In genomic region chr9:32384002-32384363, GRCh38 we compare ENCODE assay signal across 7 cellular contexts. TPM values are rescaled to one million over a fixed set of nuclear protein-coding genes. Genes with fewer than 3 reads are reported as not detected.
DNase-seq lines count a peak whose midpoint lies in the region; ATAC-seq and TF ChIP-seq lines count a peak whose summit lies in the region.

No MANE protein-coding gene starts in this region.

- CTCF ChIA-PET in WTC11 (lab: Charles Lee), result interaction anchor here (0.7 to 3.7 kb wide), 11 partner anchors 12 to 584 kb away, joined by 3 to 21 read pairs (median 6); partner anchors contain the start of gene RIGI

- POLR2A ChIA-PET in WTC11 (lab: Charles Lee), result interaction anchor here (0.6 to 1.7 kb wide), 4 partner anchors 10 to 188 kb away, joined by 3 to 7 read pairs (median 5); partner anchors contain the start of genes NDUFB6 and RIGI

- H3K4me3 ChIP-seq in iPS-11a (ENCODE audit: low read depth, low read length), result peak overlapping the region; percentile 52

- DNase-seq in HFFc6, result no peak
- DNase-seq in WTC11 (ENCODE audit: low spot score), result no peak
- DNase-seq in stimulated activated naive B cell treated with anti-CD40 and anti-IgM and Interleukin-4, amounts not matched to agents 10 μg/mL and 1 μg/mL and 100 μg/mL, for 72 hours, result no peak
- no peak for DNase-seq in NCI-H1930 (lab: John Stamatoyannopoulos, UW)

- no peaks in the 10 kb centered on the region for H3K27me3 Mint-ChIP-seq in HFFc6 (ENCODE audit: insufficient read depth)
- peaks cover 31% of the 10 kb centered on the region for H3K27me3 Mint-ChIP-seq in WTC11 (ENCODE audit: low read depth)
- peaks cover 20 to 28% of the 10 kb centered on the region in 2 donors for H3K27me3 Mint-ChIP-seq in stimulated activated naive B cell treated with anti-CD40 and anti-IgM and Interleukin-4, amounts not matched to agents 10 μg/mL and 1 μg/mL and 100 μg/mL, for 72 hours

- peaks cover 12% of the 10 kb centered on the region; the same call in 1 of the 2 replicates for H3K36me3 Mint-ChIP-seq in HFFc6 (ENCODE audit: low read depth)
- no peaks in the 10 kb centered on the region for H3K36me3 Mint-ChIP-seq in WTC11
- no peaks in the 10 kb centered on the region for H3K36me3 Mint-ChIP-seq in stimulated activated naive B cell treated with anti-CD40 and anti-IgM and Interleukin-4, amounts not matched to agents 10 μg/mL and 1 μg/mL and 100 μg/mL, for 72 hours

- H3K4me3 Mint-ChIP-seq in HFFc6, result peak overlapping the region; percentile 86
- H3K4me3 Mint-ChIP-seq in WTC11, result peak overlapping the region; percentile 70
- H3K4me3 Mint-ChIP-seq in stimulated activated naive B cell treated with anti-CD40 and anti-IgM and Interleukin-4, amounts not matched to agents 10 μg/mL and 1 μg/mL and 100 μg/mL, for 72 hours, result peak overlapping the region; percentile 85 to 90

- TF ChIP-seq CTCF in HFFc6 (IDR thresholded peaks at IDR 0.05), result no peak
- no peak for TF ChIP-seq CTCF in WTC11 (IDR thresholded peaks at IDR 0.05)

- H3K9me3 Mint-ChIP-seq in HFFc6, result no peaks in the 10 kb centered on the region
- no peaks in the 10 kb centered on the region for H3K9me3 Mint-ChIP-seq in WTC11
- H3K9me3 Mint-ChIP-seq in stimulated activated naive B cell treated with anti-CD40 and anti-IgM and Interleukin-4, amounts not matched to agents 10 μg/mL and 1 μg/mL and 100 μg/mL, for 72 hours, result no peaks in the 10 kb centered on the region

- ATAC-seq in WTC11, result no peak
- ATAC-seq in stimulated activated naive B cell treated with anti-CD40 and anti-IgM and Interleukin-4, amounts not matched to agents 10 μg/mL and 1 μg/mL and 100 μg/mL, for 72 hours (replicated peaks), result peak; percentile 1 to 2
- ATAC-seq in GM21717 (IDR thresholded peaks at IDR 0.05; ENCODE audit: unreplicated experiment), result no peak
- ATAC-seq in HG03342 (IDR thresholded peaks at IDR 0.05; ENCODE audit: unreplicated experiment), result no peak

- peak overlapping the region; percentile 57 for H3K27ac Mint-ChIP-seq in HFFc6
- no peak overlapping the region for H3K27ac Mint-ChIP-seq in WTC11
- H3K27ac Mint-ChIP-seq in stimulated activated naive B cell treated with anti-CD40 and anti-IgM and Interleukin-4, amounts not matched to agents 10 μg/mL and 1 μg/mL and 100 μg/mL, for 72 hours, result no peak overlapping the region

- H3K4me1 Mint-ChIP-seq in HFFc6 (ENCODE audit: low read depth) (peaks cover 48% of the 10 kb centered on the region), WTC11 (peaks cover 19% of the 10 kb centered on the region)
- H3K4me1 Mint-ChIP-seq in stimulated activated naive B cell treated with anti-CD40 and anti-IgM and Interleukin-4, amounts not matched to agents 10 μg/mL and 1 μg/mL and 100 μg/mL, for 72 hours, result peaks cover 10 to 25% of the 10 kb centered on the region in 2 donors

TF ChIP-seq in WTC11, 78 proteins besides CTCF, POLR2A, EP300 and RAD21 (continues in another document):
- TF ChIP-seq CDX4 (CRISPR knock-in tag; IDR thresholded peaks at IDR 0.05; ENCODE audit: borderline replicate concordance), result no peak
- no peak for TF ChIP-seq ZBTB43 (CRISPR knock-in tag; IDR thresholded peaks at IDR 0.05)
- no peak for TF ChIP-seq ZNF121 (CRISPR knock-in tag; IDR thresholded peaks at IDR 0.05)
- no peak for TF ChIP-seq ATF3 (CRISPR knock-in tag; conservative IDR thresholded peaks at IDR 0.05)
- no peak for TF ChIP-seq NR3C1 (CRISPR knock-in tag; conservative IDR thresholded peaks at IDR 0.05; ENCODE audit: low read depth)
- no peak for TF ChIP-seq ATF1 (CRISPR knock-in tag; IDR thresholded peaks at IDR 0.05)
- no peak for TF ChIP-seq ERG (CRISPR knock-in tag; IDR thresholded peaks at IDR 0.05)
- no peak for TF ChIP-seq GRHL2 (CRISPR knock-in tag; IDR thresholded peaks at IDR 0.05; ENCODE audit: insufficient replicate concordance, severe bottlenecking)
- TF ChIP-seq ARID4B (CRISPR knock-in tag; IDR thresholded peaks at IDR 0.05; ENCODE audit: borderline replicate concordance), result no peak
- TF ChIP-seq JAZF1 (CRISPR knock-in tag; IDR thresholded peaks at IDR 0.05), result no peak
- TF ChIP-seq ZNF425 (CRISPR knock-in tag; conservative IDR thresholded peaks at IDR 0.05), result no peak
- TF ChIP-seq TEAD1 (CRISPR knock-in tag; IDR thresholded peaks at IDR 0.05), result no peak
- TF ChIP-seq IRF2 (CRISPR knock-in tag; IDR thresholded peaks at IDR 0.05; ENCODE audit: borderline replicate concordance, low read depth), result no peak

RNA-seq across cellular contexts. Expression of gene ACO1, which starts 0.5 kb away (rescaled TPM):
- 10 to 100 TPM; 79.8 to 94.4 (median 84.0) TPM for total RNA-seq in HFFc6 (2021; fragmentation: NEBNext Ultra II Directional; extraction: Animal tissue kit (Norgen Biotek cat#: 25700))
- 40.2 to 44.8 TPM (median 44.5 TPM) in 3 replicates for total RNA-seq in WTC11 (2021)

Comparison
In these comparisons a context has a peak if more than half of its experiments do, and no peak if none do; other contexts are left out.
1. ATAC-seq: peak in stimulated activated naive B cell treated with anti-CD40 and anti-IgM and Interleukin-4, amounts not matched to agents 10 μg/mL and 1 μg/mL and 100 μg/mL, for 72 hours (2 of 2); none in WTC11 (single experiment), GM21717 (single experiment) and HG03342 (single experiment).
2. Peak in every context shown above with its lines, with median percentiles within 50 percentile points of each other: H3K4me3 Mint-ChIP-seq.